8 cellular contexts compared by ENCODE assay signal in genomic region chr17:29622337-29623282, GRCh38. TPM values are rescaled to one million over a fixed set of nuclear protein-coding genes. Genes with fewer than 3 reads are reported as not detected.
DNase-seq lines count a peak whose midpoint lies in the region; TF ChIP-seq lines count a peak whose summit lies in the region.

Gene CORO6, minus strand, starts transcription at chr17:29622912. Its CDS starts 1,491 bp downstream, at chr17:29621421.

- intact Hi-C loops in esophagus squamous epithelium (cut with DNase I): no loop called here

- DNase-seq in DMS114 treated with DMSO at 0.1 percent for 48 hours (lab: John Stamatoyannopoulos, UW; ENCODE audit: unreplicated experiment) (peak; percentile 14), H7 (peak; percentile 97), NCI-H748 (lab: John Stamatoyannopoulos, UW; ENCODE audit: unreplicated experiment) (peak; percentile 71), esophagus squamous epithelium (lab: John Stamatoyannopoulos, UW) (no peak), NCI-H2107 (lab: John Stamatoyannopoulos, UW) (no peak)
- peak; percentile 87 for DNase-seq in activated T-cell treated with anti-CD3 and anti-CD28 coated beads, Interleukin-2, amount 50 U/mL, for 24 hours

- H3K36me3 ChIP-seq in H7 (replicated peaks; ENCODE audit: control insufficient read depth, insufficient read depth, low read length) (no peaks in the 10 kb centered on the region), esophagus squamous epithelium (no peaks in the 10 kb centered on the region), muscle layer of duodenum (ENCODE audit: control insufficient read depth in 1 of 2, insufficient read depth in 2 of 2, low read length in 2 of 2) (no peaks in the 10 kb centered on the region)

- H3K27ac ChIP-seq in esophagus squamous epithelium (peak within 1 kb of the TSS; percentile 22 to 83 (median 83)), muscle layer of duodenum (ENCODE audit: low read length) (no peak within 1 kb of the TSS), temporal lobe (ENCODE audit: low read depth, low read length) (peak within 1 kb of the TSS; percentile 22)

- peak within 1 kb of the TSS; percentile 69 for H3K4me3 ChIP-seq in H7 (ENCODE audit: insufficient read depth, low read depth, low read length)
- H3K4me3 ChIP-seq in esophagus squamous epithelium: peak within 1 kb of the TSS; percentile 36 to 82 (median 66)
- peak within 1 kb of the TSS; percentile 57 to 78 for H3K4me3 ChIP-seq in muscle layer of duodenum (ENCODE audit: low read depth in 1 of 2, low read length in 2 of 2)

- H3K9me3 ChIP-seq in esophagus squamous epithelium: no peaks in the 10 kb centered on the region
- no peaks in the 10 kb centered on the region for H3K9me3 ChIP-seq in muscle layer of duodenum (ENCODE audit: control insufficient read depth in 1 of 2, low read length in 2 of 2)

- peaks cover 59% of the 10 kb centered on the region for H3K4me1 Mint-ChIP-seq in activated T-cell treated with anti-CD3 and anti-CD28 coated beads, Interleukin-2, amount 50 U/mL, for 24 hours (ENCODE audit: low read depth)

- peak within 1 kb of the TSS; percentile 82 for H3K4me3 Mint-ChIP-seq in activated T-cell treated with anti-CD3 and anti-CD28 coated beads, Interleukin-2, amount 50 U/mL, for 24 hours

- TF ChIP-seq POLR2A in esophagus squamous epithelium (IDR thresholded peaks at IDR 0.05): peak in 2 of 4 donors; percentile 39 to 53

- H3K27ac Mint-ChIP-seq in activated T-cell treated with anti-CD3 and anti-CD28 coated beads, Interleukin-2, amount 50 U/mL, for 24 hours: peak within 1 kb of the TSS; percentile 92

- no peak for TF ChIP-seq CTCF in esophagus squamous epithelium (IDR thresholded peaks at IDR 0.05)

- peaks cover 33% of the 10 kb centered on the region for H3K27me3 ChIP-seq in H7 (ENCODE audit: control insufficient read depth, insufficient read depth, low read length)
- H3K27me3 ChIP-seq in esophagus squamous epithelium: peaks cover 0 to 21% (median 0%) of the 10 kb centered on the region in 4 donors
- no peaks in the 10 kb centered on the region for H3K27me3 ChIP-seq in muscle layer of duodenum (ENCODE audit: low read depth, low read length)

- WGBS in esophagus squamous epithelium, 2 donors: 9 to 34% methylated on average over 7 to 12 of the region's 77 CpGs

- no peaks in the 10 kb centered on the region for H3K9me3 Mint-ChIP-seq in activated T-cell treated with anti-CD3 and anti-CD28 coated beads, Interleukin-2, amount 50 U/mL, for 24 hours

- H3K4me1 ChIP-seq in esophagus squamous epithelium (peaks cover 16 to 95% (median 17%) of the 10 kb centered on the region in 3 donors), muscle layer of duodenum (ENCODE audit: control insufficient read depth in 1 of 2, insufficient read depth in 2 of 2, low read length in 2 of 2) (peaks cover 0 to 49% of the 10 kb centered on the region in 2 donors)

- H3K27me3 Mint-ChIP-seq in activated T-cell treated with anti-CD3 and anti-CD28 coated beads, Interleukin-2, amount 50 U/mL, for 24 hours: no peaks in the 10 kb centered on the region

- H3K36me3 Mint-ChIP-seq in activated T-cell treated with anti-CD3 and anti-CD28 coated beads, Interleukin-2, amount 50 U/mL, for 24 hours (ENCODE audit: low read depth): peaks cover 18% of the 10 kb centered on the region

RNA-seq across cellular contexts. Expression of gene CORO6, which starts in this region (rescaled TPM):
- 3.9 and 6.9 TPM in 2 replicates for total RNA-seq in H7 (2014; rRNA removed; shearing (Covaris generic))
- 10 to 100 TPM in 1 of 4 donors, 1 to 10 TPM in 3; 2.0 to 39.9 (median 6.5) TPM for total RNA-seq in esophagus squamous epithelium
- total RNA-seq in temporal lobe: 0.98 TPM

Comparison
In these comparisons a context has a peak if more than half of its experiments do, and no peak if none do; other contexts are left out.
1. DNase-seq: peak in DMS114 treated with DMSO at 0.1 percent for 48 hours (single experiment), H7 (single experiment), NCI-H748 (single experiment) and activated T-cell treated with anti-CD3 and anti-CD28 coated beads, Interleukin-2, amount 50 U/mL, for 24 hours (single experiment); none in esophagus squamous epithelium (single experiment) and NCI-H2107 (single experiment).
2. Peak in every context shown above with its lines, with median percentiles within 50 percentile points of each other: H3K4me3 ChIP-seq.